Comparison of ENCODE assay signal across 1 cellular context in the genomic region with DNA sequence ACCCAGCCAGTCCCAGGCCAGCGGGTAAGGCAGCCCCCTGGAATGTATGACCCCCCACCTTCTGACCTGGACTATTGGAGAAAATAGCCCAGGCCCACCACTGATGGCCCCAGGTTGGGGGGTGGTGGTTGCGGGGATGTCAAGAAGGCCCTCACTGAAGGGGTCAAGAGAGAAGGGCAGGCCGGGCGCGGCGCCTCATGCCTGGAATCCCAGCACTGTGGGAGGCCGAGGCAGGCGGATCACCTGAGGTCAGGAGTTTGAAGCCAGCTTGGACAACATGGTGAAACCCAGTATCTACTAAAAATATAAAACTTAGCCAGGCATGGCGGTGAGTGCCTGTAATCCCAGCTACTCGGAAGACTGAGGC.
TF ChIP-seq lines count a peak whose summit lies in the region.

No MANE protein-coding gene starts in this region.

TF ChIP-seq in IMR-90, 13 proteins besides CTCF, POLR2A, EP300 and RAD21:
- TF ChIP-seq CEBPB (IDR thresholded peaks at IDR 0.05; ENCODE audit: low read depth, low read length) (no peak), MXI1 (IDR thresholded peaks at IDR 0.05; ENCODE audit: borderline replicate concordance, low read depth, low read length) (no peak), SMC3 (IDR thresholded peaks at IDR 0.05; ENCODE audit: low read depth, low read length) (no peak), RCOR1 (IDR thresholded peaks at IDR 0.05; ENCODE audit: insufficient replicate concordance, low read length) (no peak), RFX5 (IDR thresholded peaks at IDR 0.05; ENCODE audit: low read depth, low read length) (no peak), MAFK (IDR thresholded peaks at IDR 0.05; ENCODE audit: low read depth, low read length) (no peak), NFE2L2 (IDR thresholded peaks at IDR 0.05; ENCODE audit: low read depth, low read length) (no peak), BHLHE40 (IDR thresholded peaks at IDR 0.05; ENCODE audit: low read depth, low read length) (no peak)
- TF ChIP-seq, protein P1, sequence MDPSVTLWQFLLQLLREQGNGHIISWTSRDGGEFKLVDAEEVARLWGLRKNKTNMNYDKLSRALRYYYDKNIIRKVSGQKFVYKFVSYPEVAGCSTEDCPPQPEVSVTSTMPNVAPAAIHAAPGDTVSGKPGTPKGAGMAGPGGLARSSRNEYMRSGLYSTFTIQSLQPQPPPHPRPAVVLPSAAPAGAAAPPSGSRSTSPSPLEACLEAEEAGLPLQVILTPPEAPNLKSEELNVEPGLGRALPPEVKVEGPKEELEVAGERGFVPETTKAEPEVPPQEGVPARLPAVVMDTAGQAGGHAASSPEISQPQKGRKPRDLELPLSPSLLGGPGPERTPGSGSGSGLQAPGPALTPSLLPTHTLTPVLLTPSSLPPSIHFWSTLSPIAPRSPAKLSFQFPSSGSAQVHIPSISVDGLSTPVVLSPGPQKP (IDR thresholded peaks at IDR 0.05; ENCODE audit: borderline replicate concordance, low read depth, low read length), result no peak
- TF ChIP-seq, protein P2, sequence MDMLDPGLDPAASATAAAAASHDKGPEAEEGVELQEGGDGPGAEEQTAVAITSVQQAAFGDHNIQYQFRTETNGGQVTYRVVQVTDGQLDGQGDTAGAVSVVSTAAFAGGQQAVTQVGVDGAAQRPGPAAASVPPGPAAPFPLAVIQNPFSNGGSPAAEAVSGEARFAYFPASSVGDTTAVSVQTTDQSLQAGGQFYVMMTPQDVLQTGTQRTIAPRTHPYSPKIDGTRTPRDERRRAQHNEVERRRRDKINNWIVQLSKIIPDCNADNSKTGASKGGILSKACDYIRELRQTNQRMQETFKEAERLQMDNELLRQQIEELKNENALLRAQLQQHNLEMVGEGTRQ (IDR thresholded peaks at IDR 0.05; ENCODE audit: low read depth, low read length), result no peak
